ENCODE assay signal across 8 cellular contexts in the genomic region with DNA sequence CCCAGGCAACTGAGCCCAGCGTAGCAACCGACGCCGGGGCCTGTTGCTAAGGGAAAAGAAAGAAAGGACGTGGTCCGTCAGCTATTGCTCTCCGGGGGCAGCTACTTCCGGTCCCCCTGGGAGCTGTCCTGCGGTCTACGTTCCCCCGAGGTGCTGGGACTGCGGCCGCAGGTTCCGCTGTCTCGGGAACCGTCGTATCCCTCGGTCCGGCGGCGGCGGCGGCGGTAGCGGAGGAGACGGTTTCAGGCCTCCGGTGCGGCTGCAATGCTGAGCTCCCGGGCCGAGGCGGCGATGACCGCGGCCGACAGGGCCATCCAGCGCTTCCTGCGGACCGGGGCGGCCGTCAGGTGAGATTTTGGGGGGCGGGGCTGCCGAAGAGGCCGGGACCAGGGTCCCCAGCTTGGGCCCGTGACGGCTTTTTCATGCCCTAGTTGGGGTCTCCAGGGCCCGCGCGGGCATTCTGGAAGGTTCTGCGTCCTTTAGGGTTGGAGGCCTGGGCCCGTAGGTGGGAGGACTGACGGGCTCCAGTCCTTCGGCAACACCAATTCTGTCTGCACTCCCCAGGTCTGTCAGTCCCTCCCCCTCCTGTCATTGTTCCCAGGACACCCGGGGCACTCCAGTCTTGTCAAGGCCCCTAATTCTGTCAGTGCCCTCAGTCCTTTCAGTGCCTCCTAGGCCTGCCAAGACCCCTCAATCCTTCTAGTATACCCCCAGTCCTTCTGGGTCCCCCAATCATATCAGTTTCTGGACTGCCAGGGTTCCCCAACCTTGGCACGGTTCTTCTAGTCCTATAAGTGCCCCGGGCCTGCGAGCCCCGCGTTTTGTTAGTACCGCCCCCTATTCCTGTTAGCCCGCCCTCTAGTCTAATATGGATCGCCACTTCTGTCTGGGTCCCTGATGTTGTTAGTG. TPM values are rescaled to one million over a fixed set of nuclear protein-coding genes. Genes with fewer than 3 reads are reported as not detected.
A peak's percentile ranks its signal among the peaks of the same experiment; 100 is the strongest.
DNase-seq lines count a peak whose midpoint lies in the region; ATAC-seq and TF ChIP-seq lines count a peak whose summit lies in the region.

A gene with protein sequence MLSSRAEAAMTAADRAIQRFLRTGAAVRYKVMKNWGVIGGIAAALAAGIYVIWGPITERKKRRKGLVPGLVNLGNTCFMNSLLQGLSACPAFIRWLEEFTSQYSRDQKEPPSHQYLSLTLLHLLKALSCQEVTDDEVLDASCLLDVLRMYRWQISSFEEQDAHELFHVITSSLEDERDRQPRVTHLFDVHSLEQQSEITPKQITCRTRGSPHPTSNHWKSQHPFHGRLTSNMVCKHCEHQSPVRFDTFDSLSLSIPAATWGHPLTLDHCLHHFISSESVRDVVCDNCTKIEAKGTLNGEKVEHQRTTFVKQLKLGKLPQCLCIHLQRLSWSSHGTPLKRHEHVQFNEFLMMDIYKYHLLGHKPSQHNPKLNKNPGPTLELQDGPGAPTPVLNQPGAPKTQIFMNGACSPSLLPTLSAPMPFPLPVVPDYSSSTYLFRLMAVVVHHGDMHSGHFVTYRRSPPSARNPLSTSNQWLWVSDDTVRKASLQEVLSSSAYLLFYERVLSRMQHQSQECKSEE (plus strand): TSS at position 162 of the 909 bp plus-strand sequence. CDS start 103 bp downstream, at position 265.

- no peaks in the 10 kb centered on the region for H3K27me3 ChIP-seq in BJ (ENCODE audit: control insufficient read depth, insufficient read depth, low read length)
- no peaks in the 10 kb centered on the region for H3K27me3 ChIP-seq in left lung

- peak within 1 kb of the TSS; percentile 99 for H3K27ac Mint-ChIP-seq in activated CD4-positive, alpha-beta T cell treated with anti-CD3 and anti-CD28 coated beads, Interleukin-2, amount 10 ng/mL, durations not matched to agents 7 days and 5 days
- H3K27ac Mint-ChIP-seq in dendritic cell treated with granulocyte-macrophage colony-stimulating factor and Interleukin-4, amounts not matched to agents 40 ng/mL and 50 ng/mL, for 4 days: peak within 1 kb of the TSS; percentile 85

- H3K36me3 Mint-ChIP-seq in activated CD4-positive, alpha-beta T cell treated with anti-CD3 and anti-CD28 coated beads, Interleukin-2, amount 10 ng/mL, durations not matched to agents 7 days and 5 days (ENCODE audit: low read depth): peaks cover 9% of the 10 kb centered on the region
- H3K36me3 Mint-ChIP-seq in dendritic cell treated with granulocyte-macrophage colony-stimulating factor and Interleukin-4, amounts not matched to agents 40 ng/mL and 50 ng/mL, for 4 days (ENCODE audit: low read depth): peaks cover 9% of the 10 kb centered on the region

- H3K4me1 ChIP-seq in left lung: peaks cover 7 to 20% of the 10 kb centered on the region in 2 donors

- DNase-seq in BJ (ENCODE audit: low read depth) (no peak), GM19238 (ENCODE audit: insufficient read length, low spot score) (peak; percentile 79), NCI-H524 treated with DMSO at 0.1 percent for 48 hours (lab: John Stamatoyannopoulos, UW) (peak; percentile 29), left lung (peak; percentile 86 to 93)
- peak; percentile 83 for DNase-seq in activated CD4-positive, alpha-beta T cell treated with anti-CD3 and anti-CD28 coated beads, Interleukin-2, amount 10 ng/mL, durations not matched to agents 7 days and 5 days
- peak; percentile 86 to 87 for DNase-seq in stimulated activated CD4-positive, alpha-beta T cell treated with anti-CD3 and anti-CD28 coated beads, Interleukin-2, amount 100 ng/mL, for 24 hours

- POLR2A ChIA-PET in BJ (lab: Charles Lee): no interaction called here
- POLR2A ChIA-PET in activated CD4-positive, alpha-beta T cell treated with anti-CD3 and anti-CD28 coated beads, Interleukin-2, amount 10 ng/mL, durations not matched to agents 7 days and 5 days (lab: Charles Lee): no interaction called here

- ATAC-seq in HG03432 (IDR thresholded peaks at IDR 0.05; ENCODE audit: unreplicated experiment) (peak; percentile 79), left lung (peak; percentile 97)

- TF ChIP-seq CTCF in BJ (IDR thresholded peaks at IDR 0.05; ENCODE audit: insufficient read depth, low read depth, low read length) (no peak), left lung (IDR thresholded peaks at IDR 0.05) (no peak)

- peaks cover 15% of the 10 kb centered on the region for H3K4me1 Mint-ChIP-seq in activated CD4-positive, alpha-beta T cell treated with anti-CD3 and anti-CD28 coated beads, Interleukin-2, amount 10 ng/mL, durations not matched to agents 7 days and 5 days
- H3K4me1 Mint-ChIP-seq in dendritic cell treated with granulocyte-macrophage colony-stimulating factor and Interleukin-4, amounts not matched to agents 40 ng/mL and 50 ng/mL, for 4 days (ENCODE audit: low read depth): peaks cover 25% of the 10 kb centered on the region

- CTCF ChIA-PET in BJ (lab: Yijun Ruan, JAX): no interaction called here
- CTCF ChIA-PET in activated CD4-positive, alpha-beta T cell treated with anti-CD3 and anti-CD28 coated beads, Interleukin-2, amount 10 ng/mL, durations not matched to agents 7 days and 5 days (lab: Charles Lee): interaction anchor here (0.7 to 1.6 kb wide), 3 partner anchors 40 to 55 kb away, joined by 3 to 7 read pairs (median 5); partner anchors contain the start of gene ALKBH2

- H3K9me3 Mint-ChIP-seq in activated CD4-positive, alpha-beta T cell treated with anti-CD3 and anti-CD28 coated beads, Interleukin-2, amount 10 ng/mL, durations not matched to agents 7 days and 5 days: no peaks in the 10 kb centered on the region
- no peaks in the 10 kb centered on the region for H3K9me3 Mint-ChIP-seq in dendritic cell treated with granulocyte-macrophage colony-stimulating factor and Interleukin-4, amounts not matched to agents 40 ng/mL and 50 ng/mL, for 4 days

- H3K36me3 ChIP-seq in BJ (ENCODE audit: control insufficient read depth, insufficient read depth, low read length) (peaks cover 1% of the 10 kb centered on the region; the same call in 1 of the 2 replicates), left lung (peaks cover 0 to 4% of the 10 kb centered on the region in 2 donors)

- intact Hi-C loops in dendritic cell treated with granulocyte-macrophage colony-stimulating factor and Interleukin-4, amounts not matched to agents 40 ng/mL and 50 ng/mL, for 4 days (cut with micrococcal nuclease): loop anchor here (1.0 to 2.0 kb wide), 2 partner anchors 32 to 41 kb away; partner anchors contain the start of genes ALKBH2 and SVOP
- intact Hi-C loops in left lung (cut with DNase I): no loop called here

- peak within 1 kb of the TSS; percentile 99 for H3K4me3 Mint-ChIP-seq in activated CD4-positive, alpha-beta T cell treated with anti-CD3 and anti-CD28 coated beads, Interleukin-2, amount 10 ng/mL, durations not matched to agents 7 days and 5 days
- H3K4me3 Mint-ChIP-seq in dendritic cell treated with granulocyte-macrophage colony-stimulating factor and Interleukin-4, amounts not matched to agents 40 ng/mL and 50 ng/mL, for 4 days: peak within 1 kb of the TSS; percentile 83

- peak within 1 kb of the TSS; percentile 60 for H3K4me3 ChIP-seq in BJ (ENCODE audit: low read depth, low read length)
- peak within 1 kb of the TSS; percentile 92 to 99 for H3K4me3 ChIP-seq in left lung

- H3K27me3 Mint-ChIP-seq in activated CD4-positive, alpha-beta T cell treated with anti-CD3 and anti-CD28 coated beads, Interleukin-2, amount 10 ng/mL, durations not matched to agents 7 days and 5 days: no peaks in the 10 kb centered on the region
- peaks cover 2% of the 10 kb centered on the region for H3K27me3 Mint-ChIP-seq in dendritic cell treated with granulocyte-macrophage colony-stimulating factor and Interleukin-4, amounts not matched to agents 40 ng/mL and 50 ng/mL, for 4 days

- no peaks in the 10 kb centered on the region for H3K9me3 ChIP-seq in left lung

- H3K27ac ChIP-seq in left lung: peak within 1 kb of the TSS; percentile 87 to 90

RNA-seq across cellular contexts. Expression of the gene that starts here (rescaled TPM):
- 16.0 and 16.7 TPM in 2 replicates for polyA plus RNA-seq in BJ (2011; rRNA removed)
- polyA minus RNA-seq in BJ (2011; rRNA and poly(A)+ RNA removed): 14.8 and 30.4 TPM in 2 replicates
- total RNA-seq in activated CD4-positive, alpha-beta T cell treated with anti-CD3 and anti-CD28 coated beads, Interleukin-2, amount 10 ng/mL, durations not matched to agents 7 days and 5 days: 1 to 10 TPM; 5.5 to 7.2 TPM
- total RNA-seq in left lung: 10 to 100 TPM in 1 of 2 donors, 1 to 10 TPM in 1; 7.1 to 13.1 TPM
